ENCODE assay signal across 9 cellular contexts in the genomic region with DNA sequence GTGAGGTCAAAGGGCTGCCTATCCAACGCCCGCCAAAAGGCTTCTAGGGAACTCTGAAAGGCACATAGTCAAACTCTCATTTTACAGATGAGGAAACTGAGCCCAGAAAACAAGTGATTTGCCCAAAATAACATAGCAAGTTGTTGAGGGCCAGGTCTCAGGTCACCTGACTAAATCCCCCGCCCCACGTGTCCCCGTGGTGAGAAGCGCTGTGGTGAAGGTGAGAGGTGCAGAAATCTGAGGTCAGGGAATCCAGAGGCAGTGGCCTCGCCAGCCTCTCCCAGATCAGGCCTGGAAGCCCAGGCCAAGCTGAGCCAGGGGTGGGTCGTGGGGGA. TPM values are rescaled to one million over a fixed set of nuclear protein-coding genes. Genes with fewer than 3 reads are reported as not detected.
DNase-seq lines count a peak whose midpoint lies in the region; ATAC-seq, FAIRE-seq and TF ChIP-seq lines count a peak whose summit lies in the region.
"Had no signal": no experiment of that assay in that cellular context is flagged by ENCODE, and none has a peak within 500 bp of the region (broad histone marks: within the 10 kb centered on the region; RNA-seq: fewer than 3 reads in every experiment).

No MANE protein-coding gene starts in this region.

- DNase-seq in Calu3 = no peak
- DNase-seq in T-helper 2 cell treated with Interferon-gamma antibody and Interleukin-4, amounts not matched to agents 5 μg/mL and 100 μg/mL, for 36 hours (ENCODE audit: low spot score) = no peak
- no peak for DNase-seq in esophagus muscularis mucosa (ENCODE audit: extremely low spot score)
- no peak for DNase-seq in progenitor cell of endocrine pancreas (ENCODE audit: low spot score, unreplicated experiment)
- no peak for DNase-seq in GM12892 (ENCODE audit: insufficient read length)
- DNase-seq in KG1 (lab: John Stamatoyannopoulos, UW) = no peak
- DNase-seq: NCI-H1436 treated with DMSO at 0.1 percent for 48 hours had no signal

- FAIRE-seq in GM12892 (lab: Jason Lieb, UNC) = no peak

- H3K27me3 ChIP-seq in esophagus muscularis mucosa = no peaks in the 10 kb centered on the region

- WGBS in esophagus muscularis mucosa = 56% methylated on average over 6 of the region's 8 CpGs

- H3K4me1 ChIP-seq in esophagus muscularis mucosa = peaks cover 54 to 70% (median 65%) of the 10 kb centered on the region in 4 donors

- intact Hi-C loops in Calu3 (cut with micrococcal nuclease; ENCODE audit: unreplicated experiment) (no loop called here), esophagus muscularis mucosa (cut with DNase I) (no loop called here)

- TF ChIP-seq POLR2A in esophagus muscularis mucosa (IDR thresholded peaks at IDR 0.05; ENCODE audit: low read depth) (no peak), GM12892 (IDR thresholded peaks at IDR 0.05; ENCODE audit: low read depth, low read length) (no peak)

- H3K4me3 Mint-ChIP-seq in Calu3 (ENCODE audit: low read depth, unreplicated experiment) = peak overlapping the region; percentile 67
- H3K4me3 Mint-ChIP-seq in T-helper 2 cell treated with Interferon-gamma antibody and Interleukin-4, amounts not matched to agents 5 μg/mL and 100 μg/mL, for 36 hours = peak overlapping the region; percentile 78
- peak overlapping the region; percentile 86 for H3K4me3 Mint-ChIP-seq in progenitor cell of endocrine pancreas (ENCODE audit: low read depth)

- no TSS peak for BruUV-seq in Calu3 (replicated peaks; lab: Mats Ljungman, UMichigan)

- ATAC-seq in HG03571 (IDR thresholded peaks at IDR 0.05; ENCODE audit: unreplicated experiment) = no peak
- ATAC-seq in GM19397 (IDR thresholded peaks at IDR 0.05; ENCODE audit: unreplicated experiment) = no peak

- peak overlapping the region; percentile 93 to 99 (median 98) for H3K27ac ChIP-seq in esophagus muscularis mucosa (replicated peaks in 1 of 4)

- H3K27ac Mint-ChIP-seq in Calu3 (ENCODE audit: unreplicated experiment) (peak overlapping the region; percentile 85), progenitor cell of endocrine pancreas (peak overlapping the region; percentile 100)
- peak overlapping the region; percentile 90 for H3K27ac Mint-ChIP-seq in T-helper 2 cell treated with Interferon-gamma antibody and Interleukin-4, amounts not matched to agents 5 μg/mL and 100 μg/mL, for 36 hours

- CTCF ChIA-PET in Calu3 (lab: Charles Lee) = interaction anchor here (0.6 to 1.8 kb wide), 3 partner anchors 8 to 39 kb away, joined by 3 to 10 read pairs (median 6); no protein-coding TSS in a partner anchor

- H3K36me3 Mint-ChIP-seq in Calu3 (ENCODE audit: insufficient read depth, unreplicated experiment) (peaks cover 96% of the 10 kb centered on the region), progenitor cell of endocrine pancreas (ENCODE audit: insufficient read depth) (peaks cover 12% of the 10 kb centered on the region)
- peaks cover 54% of the 10 kb centered on the region for H3K36me3 Mint-ChIP-seq in T-helper 2 cell treated with Interferon-gamma antibody and Interleukin-4, amounts not matched to agents 5 μg/mL and 100 μg/mL, for 36 hours (ENCODE audit: low read depth)

- no peak for TF ChIP-seq EP300 in esophagus muscularis mucosa (IDR thresholded peaks at IDR 0.05)

- peaks cover 14 to 36% (median 31%) of the 10 kb centered on the region in 4 donors for H3K36me3 ChIP-seq in esophagus muscularis mucosa

- TF ChIP-seq CTCF in Calu3 (IDR thresholded peaks at IDR 0.05; ENCODE audit: unreplicated experiment) (no peak), esophagus muscularis mucosa (IDR thresholded peaks at IDR 0.05) (no peak), progenitor cell of endocrine pancreas (IDR thresholded peaks at IDR 0.05; ENCODE audit: unreplicated experiment) (no peak)

- no peaks in the 10 kb centered on the region for H3K9me3 Mint-ChIP-seq in Calu3 (ENCODE audit: low read depth, unreplicated experiment)
- H3K9me3 Mint-ChIP-seq in T-helper 2 cell treated with Interferon-gamma antibody and Interleukin-4, amounts not matched to agents 5 μg/mL and 100 μg/mL, for 36 hours = no peaks in the 10 kb centered on the region
- H3K9me3 Mint-ChIP-seq in progenitor cell of endocrine pancreas (ENCODE audit: low read depth) = no peaks in the 10 kb centered on the region

- H3K4me3 ChIP-seq in esophagus muscularis mucosa = peak overlapping the region; percentile 87 to 100 (median 93)

- H3K4me1 Mint-ChIP-seq in Calu3 (ENCODE audit: low read depth, unreplicated experiment) (peaks cover 67% of the 10 kb centered on the region), progenitor cell of endocrine pancreas (ENCODE audit: low read depth) (peaks cover 54% of the 10 kb centered on the region)
- peaks cover 54% of the 10 kb centered on the region for H3K4me1 Mint-ChIP-seq in T-helper 2 cell treated with Interferon-gamma antibody and Interleukin-4, amounts not matched to agents 5 μg/mL and 100 μg/mL, for 36 hours (ENCODE audit: low read depth)

- no peaks in the 10 kb centered on the region for H3K9me3 ChIP-seq in esophagus muscularis mucosa

- H3K27me3 Mint-ChIP-seq in Calu3 (ENCODE audit: unreplicated experiment) (no peaks in the 10 kb centered on the region), progenitor cell of endocrine pancreas (no peaks in the 10 kb centered on the region)
- H3K27me3 Mint-ChIP-seq in T-helper 2 cell treated with Interferon-gamma antibody and Interleukin-4, amounts not matched to agents 5 μg/mL and 100 μg/mL, for 36 hours (ENCODE audit: low read depth) = no peaks in the 10 kb centered on the region

RNA-seq across cellular contexts. Expression of a gene that starts 5.1 kb away (rescaled TPM):
- 437 and 470 TPM in 2 replicates for total RNA-seq in Calu3 (2022)
- total RNA-seq in esophagus muscularis mucosa = 100 to 1,000 TPM; 124 to 239 (median 167) TPM
- total RNA-seq in progenitor cell of endocrine pancreas = 280 and 288 TPM in 2 replicates
- 139 TPM for polyA plus RNA-seq in GM12892 (2012; ENCODE audit: missing spikeins)

RNA-seq across cellular contexts. Expression of a gene that starts 5.5 kb away (rescaled TPM):
- total RNA-seq in Calu3 (2022) (130 and 138 TPM in 2 replicates), esophagus muscularis mucosa (10 to 100 TPM; 43.5 to 67.4 (median 62.4) TPM), progenitor cell of endocrine pancreas (35.9 and 43.2 TPM in 2 replicates)
- 129 TPM for polyA plus RNA-seq in GM12892 (2012; ENCODE audit: missing spikeins)

RNA-seq across cellular contexts. Expression of a gene that starts 17.8 kb away (rescaled TPM):
- total RNA-seq in Calu3 (2022) (60.9 and 61.6 TPM in 2 replicates), esophagus muscularis mucosa (10 to 100 TPM; 16.2 to 20.0 (median 19.0) TPM), progenitor cell of endocrine pancreas (36.9 and 38.9 TPM in 2 replicates)
- polyA plus RNA-seq in GM12892 (2012; ENCODE audit: missing spikeins) = 22.9 TPM

RNA-seq across cellular contexts. Expression of a gene that starts 18.1 kb away (rescaled TPM):
- total RNA-seq in Calu3 (2022) = 52.7 and 63.8 TPM in 2 replicates
- 10 to 100 TPM; 16.2 to 32.3 (median 18.0) TPM for total RNA-seq in esophagus muscularis mucosa
- 40.0 and 42.4 TPM in 2 replicates for total RNA-seq in progenitor cell of endocrine pancreas
- 24.4 TPM for polyA plus RNA-seq in GM12892 (2012; ENCODE audit: missing spikeins)

RNA-seq across cellular contexts. Expression of a gene that starts 21.0 kb away (rescaled TPM):
- total RNA-seq in Calu3 (2022) (72.8 and 80.4 TPM in 2 replicates), esophagus muscularis mucosa (10 to 100 TPM; 21.2 to 43.6 (median 38.7) TPM), progenitor cell of endocrine pancreas (93.2 TPM in 2 replicates)
- 65.4 TPM for polyA plus RNA-seq in GM12892 (2012; ENCODE audit: missing spikeins)
